In genomic region chr1:73839922-73840321, GRCh38 we compare ENCODE assay signal across 9 cellular contexts.
DNase-seq lines count a peak whose midpoint lies in the region; ATAC-seq and TF ChIP-seq lines count a peak whose summit lies in the region.
"Had no signal": no experiment of that assay in that cellular context is flagged by ENCODE, and none has a peak within 500 bp of the region (broad histone marks: within the 10 kb centered on the region; RNA-seq: fewer than 3 reads in every experiment).

No MANE protein-coding gene starts in this region.

- TF ChIP-seq POLR2A in upper lobe of left lung (IDR thresholded peaks at IDR 0.05) = no peak

- no peaks in the 10 kb centered on the region for H3K23me2 ChIP-seq in H9 (ENCODE audit: insufficient read length, low read depth, low read length, poor library complexity, severe bottlenecking)

- H3K27ac ChIP-seq in H9 (ENCODE audit: insufficient read length, low read depth, low read length) = no peak overlapping the region
- no peak overlapping the region for H3K27ac ChIP-seq in upper lobe of left lung
- H3K27ac ChIP-seq in neuronal stem cell (replicated peaks; ENCODE audit: low read length) = no peak overlapping the region

- H3K4me1 ChIP-seq in H9 (ENCODE audit: insufficient read depth, low read length) = no peaks in the 10 kb centered on the region
- H3K4me1 ChIP-seq in upper lobe of left lung = no peaks in the 10 kb centered on the region
- H3K4me1 ChIP-seq in neuronal stem cell (ENCODE audit: control insufficient read depth in 2 of 2, insufficient read depth in 1 of 2, low read depth in 1 of 2, low read length in 2 of 2) = no peaks in the 10 kb centered on the region

- TF ChIP-seq EP300 in upper lobe of left lung (IDR thresholded peaks at IDR 0.05) = no peak

- no peaks in the 10 kb centered on the region for H3K36me3 Mint-ChIP-seq in H9 (ENCODE audit: insufficient read depth in 1 of 3, low read depth in 3 of 3)

- H4K8ac ChIP-seq in H9 (replicated peaks; ENCODE audit: insufficient read length, low read depth, low read length) (no peak overlapping the region), neuronal stem cell (ENCODE audit: low read depth, low read length) (no peak overlapping the region)

- no peak overlapping the region for H3T11ph ChIP-seq in H9 (ENCODE audit: low read length)

- peak; percentile 80 for TF ChIP-seq CTCF in H9 (conservative IDR thresholded peaks at IDR 0.05)
- no peak for TF ChIP-seq CTCF in upper lobe of left lung (IDR thresholded peaks at IDR 0.05)

- no peak overlapping the region for H2BK15ac ChIP-seq in H9 (ENCODE audit: low read depth, low read length)
- H2BK15ac ChIP-seq in neuronal stem cell (ENCODE audit: low read length) = no peak overlapping the region

- H3K36me3 ChIP-seq in upper lobe of left lung (no peaks in the 10 kb centered on the region), neuronal stem cell (replicated peaks in 1 of 2; ENCODE audit: control insufficient read depth in 2 of 2, insufficient read depth in 2 of 2, low read length in 2 of 2) (no peaks in the 10 kb centered on the region)

- H3K14ac ChIP-seq in H9 (ENCODE audit: insufficient read depth, low read length) (no peak overlapping the region), neuronal stem cell (ENCODE audit: low read length) (no peak overlapping the region)

- H2BK5ac ChIP-seq in H9 (ENCODE audit: insufficient read length, low read length) (no peak overlapping the region), neuronal stem cell (ENCODE audit: low read length) (no peak overlapping the region)

- H4K20me1 ChIP-seq in H9 (ENCODE audit: control insufficient read depth, insufficient read depth, insufficient read length) = no peaks in the 10 kb centered on the region

- no peak for ATAC-seq in upper lobe of left lung (ENCODE audit: low FRiP score in 2 of 2)
- no peak for ATAC-seq in GM18909 (IDR thresholded peaks at IDR 0.05; ENCODE audit: poor library complexity, unreplicated experiment)

- DNase-seq in DMS53 (lab: John Stamatoyannopoulos, UW) (peak; percentile 75), H9 (no peak), UCSD-AML1 (lab: John Stamatoyannopoulos, UW; ENCODE audit: unreplicated experiment) (peak; percentile 13), kidney tubule cell (ENCODE audit: low spot score) (peak; percentile 37), upper lobe of left lung (no peak), neuronal stem cell (ENCODE audit: low spot score) (no peak)
- DNase-seq: activated effector memory CD4-positive, alpha-beta T cell treated with anti-CD3 and anti-CD28 coated beads, Interleukin-2, amount 50 U/mL, for 16 hours; occipital lobe had no signal

- H3K4me1 Mint-ChIP-seq in H9 = no peaks in the 10 kb centered on the region

- no peak overlapping the region for H3K56ac ChIP-seq in H9 (ENCODE audit: insufficient read length, low read depth, low read length)

- H3K9me3 ChIP-seq in H9 (ENCODE audit: control insufficient read depth, low read depth, low read length) (no peaks in the 10 kb centered on the region), upper lobe of left lung (no peaks in the 10 kb centered on the region), neuronal stem cell (replicated peaks in 1 of 2; ENCODE audit: control insufficient read depth in 2 of 2, insufficient read depth in 1 of 2, low read depth in 1 of 2, low read length in 2 of 2) (peaks cover 0 to 2% of the 10 kb centered on the region in 2 donors)

- no peak overlapping the region for H3K4me3 Mint-ChIP-seq in H9

- no peak overlapping the region for H3K23ac ChIP-seq in H9 (ENCODE audit: insufficient read length, low read depth, low read length)
- no peak overlapping the region for H3K23ac ChIP-seq in neuronal stem cell (ENCODE audit: low read depth, low read length, poor library complexity)

- no peaks in the 10 kb centered on the region; a peak in 1 of 5 replicates for H3K9me3 Mint-ChIP-seq in H9

- H2AK5ac ChIP-seq in H9 (ENCODE audit: insufficient read length, low read length) (no peak overlapping the region), neuronal stem cell (ENCODE audit: low read depth, low read length) (no peak overlapping the region)

- H3K9ac ChIP-seq in H9 (ENCODE audit: extremely low read depth, insufficient read length, low read length) (no peak overlapping the region), neuronal stem cell (ENCODE audit: low read depth, low read length, poor library complexity) (no peak overlapping the region)

- no peaks in the 10 kb centered on the region for H3K27me3 Mint-ChIP-seq in H9 (ENCODE audit: low read depth)

- H2BK20ac ChIP-seq in H9 (ENCODE audit: low read depth, low read length, poor library complexity, severe bottlenecking) = no peak overlapping the region

- H4K91ac ChIP-seq in H9 (ENCODE audit: insufficient read length, low read depth, low read length) = no peak overlapping the region
- no peak overlapping the region for H4K91ac ChIP-seq in neuronal stem cell (ENCODE audit: low read depth, low read length, poor library complexity)

- no peak overlapping the region for H3K18ac ChIP-seq in H9 (ENCODE audit: insufficient read length, low read depth, low read length)
- H3K18ac ChIP-seq in neuronal stem cell (ENCODE audit: low read length) = no peak overlapping the region

- WGBS in H9 (ENCODE audit: extremely low coverage, insufficient read length, low lambda C conversion rate) = no CpG with 5 or more reads among the region's 4 CpGs
- WGBS in upper lobe of left lung, 2 donors = 42 to 53% methylated on average over 4 of the region's 4 CpGs
- no CpG with 5 or more reads among the region's 4 CpGs for WGBS in neuronal stem cell (ENCODE audit: extremely low coverage in 2 of 2, insufficient read length in 2 of 2, insufficient replicate concordance in 1 of 2), 2 donors

- H3K4me2 ChIP-seq in H9 (ENCODE audit: insufficient read depth, insufficient read length, low read length) = no peak overlapping the region
- no peak overlapping the region for H3K4me2 ChIP-seq in neuronal stem cell (ENCODE audit: insufficient read depth, low read length, poor library complexity, severe bottlenecking)

- H2AFZ ChIP-seq in H9 (ENCODE audit: low read length) (no peak overlapping the region), neuronal stem cell (ENCODE audit: low read length) (no peak overlapping the region)

- H2BK120ac ChIP-seq in H9 (ENCODE audit: low read depth, low read length, poor library complexity, severe bottlenecking) (no peak overlapping the region), neuronal stem cell (ENCODE audit: low read depth, low read length) (no peak overlapping the region)

- no peak overlapping the region for H3K27ac Mint-ChIP-seq in H9

- H4K5ac ChIP-seq in H9 (ENCODE audit: insufficient read length, low read depth, low read length) = no peak overlapping the region

- H3K79me1 ChIP-seq in H9 (ENCODE audit: insufficient read depth, low read depth, low read length, poor library complexity, severe bottlenecking) (no peaks in the 10 kb centered on the region), neuronal stem cell (ENCODE audit: low read depth, low read length) (no peaks in the 10 kb centered on the region)

- no peaks in the 10 kb centered on the region for H3K79me2 ChIP-seq in H9 (ENCODE audit: insufficient read depth, low read length)

- H3K27me3 ChIP-seq in H9 (ENCODE audit: insufficient read depth, low read length) (no peaks in the 10 kb centered on the region), upper lobe of left lung (no peaks in the 10 kb centered on the region), neuronal stem cell (ENCODE audit: control insufficient read depth in 3 of 3, insufficient read depth in 3 of 3, low read depth in 1 of 3, low read length in 3 of 3) (no peaks in the 10 kb centered on the region)

- no peak overlapping the region for H3K4ac ChIP-seq in H9 (ENCODE audit: low read depth, low read length)
- no peak overlapping the region for H3K4ac ChIP-seq in neuronal stem cell (ENCODE audit: low read length)

- no peak overlapping the region for H3K4me3 ChIP-seq in upper lobe of left lung
- no peak overlapping the region for H3K4me3 ChIP-seq in neuronal stem cell (ENCODE audit: low read length in 2 of 2)

- H2BK12ac ChIP-seq in H9 (ENCODE audit: insufficient read length, low read depth, low read length) = no peak overlapping the region
- H2BK12ac ChIP-seq in neuronal stem cell (ENCODE audit: low read length) = no peak overlapping the region

Comparison
In these comparisons a context has a peak if more than half of its experiments do, and no peak if none do; other contexts are left out.
1. DNase-seq: peak in DMS53 (single experiment), UCSD-AML1 (single experiment) and kidney tubule cell (single experiment); none in H9 (single experiment), upper lobe of left lung (0 of 2) and neuronal stem cell (single experiment).